8 cellular contexts compared by ENCODE assay signal in genomic region chr10:60573342-60573741, GRCh38.
DNase-seq lines count a peak whose midpoint lies in the region; ATAC-seq and TF ChIP-seq lines count a peak whose summit lies in the region.

No MANE protein-coding gene starts in this region.

- POLR2A ChIA-PET in RWPE1 (lab: Yijun Ruan, JAX; ENCODE audit: low non-redundant PET): no interaction called here

- H3K27me3 Mint-ChIP-seq in natural killer cell treated with Interleukin-12 subunit alpha and Interleukin-12 subunit beta and Interleukin-15 and Interleukin-18, amount 100 ng/mL, for 72 hours: peaks cover 13 to 15% of the 10 kb centered on the region in 2 donors
- peaks cover 12 to 17% of the 10 kb centered on the region in 2 donors for H3K27me3 Mint-ChIP-seq in natural killer cell (ENCODE audit: low read depth in 2 of 2)

- peak overlapping the region; percentile 83 for H3K4me3 Mint-ChIP-seq in natural killer cell treated with Interleukin-12 subunit alpha and Interleukin-12 subunit beta and Interleukin-15 and Interleukin-18, amount 100 ng/mL, for 72 hours
- no peak overlapping the region for H3K4me3 Mint-ChIP-seq in natural killer cell

- no peaks in the 10 kb centered on the region for H3K4me1 ChIP-seq in mucosa of descending colon (ENCODE audit: low read depth)

- H3K27ac ChIP-seq in RWPE1: no peak overlapping the region

- CTCF ChIA-PET in RWPE1 (lab: Yijun Ruan, JAX): no interaction called here

- no peak for DNase-seq in natural killer cell treated with Interleukin-12 subunit alpha and Interleukin-12 subunit beta and Interleukin-15 and Interleukin-18, amount 100 ng/mL, for 72 hours (ENCODE audit: low spot score)
- no peak for DNase-seq in natural killer cell
- DNase-seq in activated T-cell treated with anti-CD3 and anti-CD28 coated beads, Interleukin-2, amount 50 U/mL, for 48 hours: peak; percentile 82 to 84
- DNase-seq in mucosa of descending colon: no peak
- no peak for DNase-seq in NCI-H510A treated with DMSO at 0.1 percent for 48 hours (lab: John Stamatoyannopoulos, UW)
- no peak for DNase-seq in RWPE1 (ENCODE audit: low spot score)
- DNase-seq in D341Med (ENCODE audit: low spot score): no peak

- H3K9me3 Mint-ChIP-seq in natural killer cell treated with Interleukin-12 subunit alpha and Interleukin-12 subunit beta and Interleukin-15 and Interleukin-18, amount 100 ng/mL, for 72 hours: peaks cover 7% of the 10 kb centered on the region
- peaks cover 0 to 5% of the 10 kb centered on the region in 2 donors for H3K9me3 Mint-ChIP-seq in natural killer cell

- H3K4me1 Mint-ChIP-seq in natural killer cell treated with Interleukin-12 subunit alpha and Interleukin-12 subunit beta and Interleukin-15 and Interleukin-18, amount 100 ng/mL, for 72 hours (ENCODE audit: low read depth in 2 of 2): peaks cover 10 to 32% of the 10 kb centered on the region in 2 donors
- peaks cover 10 to 26% of the 10 kb centered on the region in 2 donors for H3K4me1 Mint-ChIP-seq in natural killer cell

- no peak overlapping the region for H3K4me3 ChIP-seq in mucosa of descending colon

- peaks cover 7% of the 10 kb centered on the region for H3K36me3 Mint-ChIP-seq in natural killer cell treated with Interleukin-12 subunit alpha and Interleukin-12 subunit beta and Interleukin-15 and Interleukin-18, amount 100 ng/mL, for 72 hours
- H3K36me3 Mint-ChIP-seq in natural killer cell: no peaks in the 10 kb centered on the region

- intact Hi-C loops in natural killer cell (cut with micrococcal nuclease): no loop called here
- intact Hi-C loops in mucosa of descending colon (cut with DNase I, micrococcal nuclease): no loop called here

- peak; percentile 87 to 92 for ATAC-seq in natural killer cell treated with Interleukin-12 subunit alpha and Interleukin-12 subunit beta and Interleukin-15 and Interleukin-18, amount 100 ng/mL, for 72 hours
- ATAC-seq in natural killer cell (no peak), mucosa of descending colon (peak; percentile 29), GM21576 (IDR thresholded peaks at IDR 0.05; ENCODE audit: unreplicated experiment) (no peak)

- no peaks in the 10 kb centered on the region for H3K36me3 ChIP-seq in mucosa of descending colon (ENCODE audit: low read depth)

- peak overlapping the region; percentile 47 to 77 for H3K27ac Mint-ChIP-seq in natural killer cell treated with Interleukin-12 subunit alpha and Interleukin-12 subunit beta and Interleukin-15 and Interleukin-18, amount 100 ng/mL, for 72 hours
- H3K27ac Mint-ChIP-seq in natural killer cell: peak overlapping the region in 1 of 2 donors; percentile 2

- no peaks in the 10 kb centered on the region for H3K9me3 ChIP-seq in mucosa of descending colon

- TF ChIP-seq CTCF in natural killer cell (IDR thresholded peaks at IDR 0.05) (no peak), mucosa of descending colon (IDR thresholded peaks at IDR 0.05) (no peak), RWPE1 (conservative IDR thresholded peaks at IDR 0.05; ENCODE audit: low read depth) (no peak)

Comparison
In these comparisons a context has a peak if more than half of its experiments do, and no peak if none do; other contexts are left out.
1. ATAC-seq: peak in natural killer cell treated with Interleukin-12 subunit alpha and Interleukin-12 subunit beta and Interleukin-15 and Interleukin-18, amount 100 ng/mL, for 72 hours (2 of 2) and mucosa of descending colon (single experiment); none in natural killer cell (0 of 3) and GM21576 (single experiment).
2. DNase-seq: peak in activated T-cell treated with anti-CD3 and anti-CD28 coated beads, Interleukin-2, amount 50 U/mL, for 48 hours (2 of 2); none in natural killer cell treated with Interleukin-12 subunit alpha and Interleukin-12 subunit beta and Interleukin-15 and Interleukin-18, amount 100 ng/mL, for 72 hours (single experiment), natural killer cell (single experiment), mucosa of descending colon (0 of 3), NCI-H510A treated with DMSO at 0.1 percent for 48 hours (single experiment), RWPE1 (single experiment) and D341Med (single experiment).